Comparison of ENCODE assay signal across 8 cellular contexts in genomic region chr1:211828584-211829342, GRCh38. TPM values are rescaled to one million over a fixed set of nuclear protein-coding genes. Genes with fewer than 3 reads are reported as not detected.
A peak's percentile ranks its signal among the peaks of the same experiment; 100 is the strongest.
DNase-seq lines count a peak whose midpoint lies in the region; ATAC-seq and TF ChIP-seq lines count a peak whose summit lies in the region.

No MANE protein-coding gene starts in this region.

- no peaks in the 10 kb centered on the region for H4K20me1 ChIP-seq in mammary epithelial cell (ENCODE audit: insufficient read depth, low read length)

- WGBS in mammary epithelial cell (ENCODE audit: low coverage, missing lambda C conversion rate), result 97% methylated on average over 6 of the region's 9 CpGs

- in situ Hi-C loops in mammary epithelial cell (cut with MboI; ENCODE audit: low sequenced_read_pairs in 2 of 2), result no loop called here

- H3K27ac ChIP-seq in mammary epithelial cell (ENCODE audit: insufficient read depth, low read depth, low read length), result no peak overlapping the region

- H3K27ac Mint-ChIP-seq in IgD-negative memory B cell (peak overlapping the region; percentile 76 to 99 (median 79)), naive B cell (peak overlapping the region in 5 of 6 donors; percentile 70 to 96 (median 95))

- H3K36me3 ChIP-seq in mammary epithelial cell (ENCODE audit: insufficient read depth, low read length), result peaks cover 3% of the 10 kb centered on the region

- peak overlapping the region; percentile 75 for H3K4me3 ChIP-seq in AG10803 (ENCODE audit: low read length)
- H3K4me3 ChIP-seq in mammary epithelial cell (replicated peaks in 1 of 3; ENCODE audit: insufficient read depth in 1 of 3, low read depth in 2 of 3, low read length in 3 of 3), result peak overlapping the region in 2 of 3 experiments; percentile 75 to 84

- intact Hi-C loops in mammary epithelial cell (cut with micrococcal nuclease), result loop anchor here (5.0 kb wide), 1 partner anchor 99 kb away; no protein-coding TSS in a partner anchor

- BruUV-seq in mammary epithelial cell (replicated peaks; lab: Mats Ljungman, UMichigan), result TSS peak; percentile 20

- H3K9ac ChIP-seq in mammary epithelial cell (ENCODE audit: insufficient read depth, low read length), result no peak overlapping the region

- ATAC-seq in naive B cell (ENCODE audit: low read depth in 2 of 2) (no peak), GM19397 (IDR thresholded peaks at IDR 0.05; ENCODE audit: unreplicated experiment) (no peak)

- H3K27me3 ChIP-seq in mammary epithelial cell (ENCODE audit: insufficient read depth, low read length), result no peaks in the 10 kb centered on the region

- CTCF ChIA-PET in mammary epithelial cell (lab: Charles Lee; ENCODE audit: low non-redundant PET), result no interaction called here

- H3K4me2 ChIP-seq in mammary epithelial cell (ENCODE audit: insufficient read depth, low read depth, low read length), result peak overlapping the region; percentile 86

- H3K9me3 Mint-ChIP-seq in IgD-negative memory B cell, result no peaks in the 10 kb centered on the region
- no peaks in the 10 kb centered on the region for H3K9me3 Mint-ChIP-seq in naive B cell

- TF ChIP-seq CTCF in AG10803 (conservative IDR thresholded peaks at IDR 0.05; ENCODE audit: low read length) (no peak), mammary epithelial cell (conservative IDR thresholded peaks at IDR 0.05 in 1 of 2, IDR thresholded peaks at IDR 0.05 in 1 of 2; ENCODE audit: extremely low read depth in 1 of 2, insufficient read depth in 1 of 2, low read depth in 1 of 2, low read length in 2 of 2) (no peak)

- H3K36me3 Mint-ChIP-seq in IgD-negative memory B cell, result peaks cover 3% of the 10 kb centered on the region
- peaks cover 0 to 7% of the 10 kb centered on the region in 2 donors for H3K36me3 Mint-ChIP-seq in naive B cell

- H3K9me3 ChIP-seq in mammary epithelial cell (replicated peaks; ENCODE audit: insufficient read depth, low read length), result no peaks in the 10 kb centered on the region

- DNase-seq in AG10803 (ENCODE audit: low read depth), result peak; percentile 4
- DNase-seq in mammary epithelial cell, result peak; percentile 1
- DNase-seq in naive B cell, result no peak
- no peak for DNase-seq in dermis blood vessel endothelial cell
- no peak for DNase-seq in stimulated activated CD4-positive, alpha-beta T cell treated with anti-CD3 and anti-CD28 coated beads, Interleukin-4, amount 100 ng/mL, for 24 hours
- DNase-seq in Ammon's horn (ENCODE audit: low spot score), result no peak

- H3K79me2 ChIP-seq in mammary epithelial cell (ENCODE audit: insufficient read depth, low read length), result peaks cover 32% of the 10 kb centered on the region

- H3K4me1 ChIP-seq in mammary epithelial cell (ENCODE audit: insufficient read depth, low read length), result peaks cover 15% of the 10 kb centered on the region

- H3K4me3 Mint-ChIP-seq in IgD-negative memory B cell (peak overlapping the region; percentile 92 to 98 (median 96)), naive B cell (peak overlapping the region; percentile 88 to 99 (median 96))

- dilution Hi-C loops in mammary epithelial cell (cut with HindIII; ENCODE audit: low sequenced_read_pairs), result no loop called here

- H3K4me1 Mint-ChIP-seq in IgD-negative memory B cell (peaks cover 50 to 55% (median 50%) of the 10 kb centered on the region in 3 donors), naive B cell (peaks cover 42 to 62% (median 47%) of the 10 kb centered on the region in 3 donors)

- H3K27me3 Mint-ChIP-seq in IgD-negative memory B cell (no peaks in the 10 kb centered on the region), naive B cell (no peaks in the 10 kb centered on the region)

- H2AFZ ChIP-seq in mammary epithelial cell (ENCODE audit: low read depth, low read length), result no peak overlapping the region

RNA-seq across cellular contexts. Expression of gene LPGAT1, which starts 1.8 kb away (rescaled TPM):
- polyA plus RNA-seq in IgD-negative memory B cell (37.4 TPM), mammary epithelial cell (8.3 TPM), naive B cell (ENCODE audit: low read depth in 6 of 6) (10 to 100 TPM; 29.1 to 43.4 (median 35.4) TPM)
- total RNA-seq in mammary epithelial cell (10 to 100 TPM; 42.0 to 44.5 TPM), dermis blood vessel endothelial cell (65.4 and 76.6 TPM in 2 replicates)
- polyA minus RNA-seq in mammary epithelial cell, result 27.8 TPM

Comparison
In these comparisons a context has a peak if more than half of its experiments do, and no peak if none do; other contexts are left out.
1. DNase-seq: peak in AG10803 (single experiment) and mammary epithelial cell (single experiment); none in naive B cell (single experiment), dermis blood vessel endothelial cell (single experiment), stimulated activated CD4-positive, alpha-beta T cell treated with anti-CD3 and anti-CD28 coated beads, Interleukin-4, amount 100 ng/mL, for 24 hours (single experiment) and Ammon's horn (single experiment).